In the genomic region with DNA sequence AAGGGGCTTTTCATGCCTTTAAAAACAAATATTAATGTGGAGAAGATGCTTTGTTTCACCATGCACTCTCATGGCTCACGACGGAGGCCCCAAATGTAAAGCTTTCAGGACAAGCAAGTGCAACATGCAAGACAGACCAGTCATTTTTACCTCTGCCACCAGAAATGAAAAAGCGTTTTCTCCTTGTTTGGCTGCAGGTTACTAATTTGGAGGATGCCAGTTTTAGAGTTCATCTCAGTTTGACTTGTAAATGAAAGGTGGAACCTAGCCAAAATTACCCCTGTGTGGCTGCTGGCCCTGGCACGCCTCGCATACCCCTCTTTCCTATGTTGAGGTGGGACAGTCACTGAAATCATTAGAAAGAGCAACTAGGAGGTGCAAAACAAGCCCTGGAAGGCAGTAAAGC, we compare ENCODE assay signal across 11 cellular contexts.
DNase-seq lines count a peak whose midpoint lies in the region; ATAC-seq and TF ChIP-seq lines count a peak whose summit lies in the region.
"Had no signal": no experiment of that assay in that cellular context is flagged by ENCODE, and none has a peak within 500 bp of the region (broad histone marks: within the 10 kb centered on the region; RNA-seq: fewer than 3 reads in every experiment).

No MANE protein-coding gene starts in this region.

- H3K4me3 Mint-ChIP-seq in activated CD4-positive, alpha-beta T cell treated with anti-CD3 and anti-CD28 coated beads, Interleukin-2, amount 10 ng/mL, durations not matched to agents 24 days and 14 days = no peak overlapping the region

- H3K18ac ChIP-seq in neuronal stem cell (ENCODE audit: low read length) = no peak overlapping the region

- no peak overlapping the region for H3K9ac ChIP-seq in neuronal stem cell (ENCODE audit: low read depth, low read length, poor library complexity)

- H4K91ac ChIP-seq in neuronal stem cell (ENCODE audit: low read depth, low read length, poor library complexity) = no peak overlapping the region

- H3K27ac Mint-ChIP-seq in activated CD4-positive, alpha-beta T cell treated with anti-CD3 and anti-CD28 coated beads, Interleukin-2, amount 10 ng/mL, durations not matched to agents 24 days and 14 days = peak overlapping the region; percentile 29

- H2BK120ac ChIP-seq in neuronal stem cell (ENCODE audit: low read depth, low read length) = no peak overlapping the region

- no peak overlapping the region for H3K14ac ChIP-seq in neuronal stem cell (ENCODE audit: low read length)

- H3K9me3 ChIP-seq in neuronal stem cell (replicated peaks in 1 of 2; ENCODE audit: control insufficient read depth in 2 of 2, insufficient read depth in 1 of 2, low read depth in 1 of 2, low read length in 2 of 2) (no peaks in the 10 kb centered on the region), psoas muscle (no peaks in the 10 kb centered on the region)

- no peak overlapping the region for H4K8ac ChIP-seq in neuronal stem cell (ENCODE audit: low read depth, low read length)

- H3K36me3 ChIP-seq in neuronal stem cell (replicated peaks in 1 of 2; ENCODE audit: control insufficient read depth in 2 of 2, insufficient read depth in 2 of 2, low read length in 2 of 2) (no peaks in the 10 kb centered on the region), psoas muscle (ENCODE audit: insufficient read depth in 1 of 2, low read depth in 1 of 2) (no peaks in the 10 kb centered on the region)

- H3K4me3 ChIP-seq in neuronal stem cell (ENCODE audit: low read length in 2 of 2) (no peak overlapping the region), psoas muscle (no peak overlapping the region)

- no peaks in the 10 kb centered on the region for H3K27me3 Mint-ChIP-seq in activated CD4-positive, alpha-beta T cell treated with anti-CD3 and anti-CD28 coated beads, Interleukin-2, amount 10 ng/mL, durations not matched to agents 24 days and 14 days

- peaks cover 16 to 25% of the 10 kb centered on the region in 2 donors for H3K4me1 ChIP-seq in neuronal stem cell (ENCODE audit: control insufficient read depth in 2 of 2, insufficient read depth in 1 of 2, low read depth in 1 of 2, low read length in 2 of 2)
- H3K4me1 ChIP-seq in psoas muscle = peaks cover 47% of the 10 kb centered on the region

- no peaks in the 10 kb centered on the region for H3K79me1 ChIP-seq in neuronal stem cell (ENCODE audit: low read depth, low read length)

- H3K4me2 ChIP-seq in neuronal stem cell (ENCODE audit: insufficient read depth, low read length, poor library complexity, severe bottlenecking) = no peak overlapping the region

- no peak overlapping the region for H3K4ac ChIP-seq in neuronal stem cell (ENCODE audit: low read length)

- H3K36me3 Mint-ChIP-seq in activated CD4-positive, alpha-beta T cell treated with anti-CD3 and anti-CD28 coated beads, Interleukin-2, amount 10 ng/mL, durations not matched to agents 24 days and 14 days (ENCODE audit: low read depth) = peaks cover 38% of the 10 kb centered on the region

- H3K27me3 ChIP-seq in neuronal stem cell (ENCODE audit: control insufficient read depth in 3 of 3, insufficient read depth in 3 of 3, low read depth in 1 of 3, low read length in 3 of 3) (no peaks in the 10 kb centered on the region), psoas muscle (ENCODE audit: insufficient read depth in 3 of 3, low read length in 2 of 3) (no peaks in the 10 kb centered on the region)

- WGBS in neuronal stem cell (ENCODE audit: extremely low coverage in 2 of 2, insufficient read length in 2 of 2, insufficient replicate concordance in 1 of 2), 2 donors = no CpG with 5 or more reads among the region's 5 CpGs
- WGBS in psoas muscle, 3 donors = 80 to 87% (median 84%) methylated on average over 5 of the region's 5 CpGs

- H2BK15ac ChIP-seq in neuronal stem cell (ENCODE audit: low read length) = no peak overlapping the region

- H2BK12ac ChIP-seq in neuronal stem cell (ENCODE audit: low read length) = no peak overlapping the region

- intact Hi-C loops in activated CD4-positive, alpha-beta T cell treated with anti-CD3 and anti-CD28 coated beads, Interleukin-2, amount 10 ng/mL, durations not matched to agents 24 days and 14 days (cut with micrococcal nuclease) = no loop called here
- intact Hi-C loops in psoas muscle (cut with DNase I) = loop anchor here in 1 of 2 donors (2.0 to 5.0 kb wide), 2 partner anchors 16 to 76 kb away; no protein-coding TSS in a partner anchor

- no peak for DNase-seq in activated CD4-positive, alpha-beta T cell treated with anti-CD3 and anti-CD28 coated beads, Interleukin-2, amount 10 ng/mL, durations not matched to agents 24 days and 14 days
- DNase-seq in activated CD4-positive, alpha-beta T cell treated with anti-CD3 and anti-CD28 coated beads, Interleukin-2, amount 50 U/mL, for 4 hours = no peak
- no peak for DNase-seq in neuronal stem cell (ENCODE audit: low spot score)
- DNase-seq in inferior parietal cortex (ENCODE audit: extremely low spot score) = no peak
- DNase-seq in psoas muscle = no peak
- DNase-seq in DMS 273 treated with DMSO at 0.1 percent for 48 hours (lab: John Stamatoyannopoulos, UW) = no peak
- DNase-seq: IMR-90, NCI-H446 had no signal

- no peak overlapping the region for H2BK5ac ChIP-seq in neuronal stem cell (ENCODE audit: low read length)

- H3K4me1 Mint-ChIP-seq in activated CD4-positive, alpha-beta T cell treated with anti-CD3 and anti-CD28 coated beads, Interleukin-2, amount 10 ng/mL, durations not matched to agents 24 days and 14 days = peaks cover 27% of the 10 kb centered on the region

- H2AFZ ChIP-seq in neuronal stem cell (ENCODE audit: low read length) = peak overlapping the region; percentile 72

- ATAC-seq in GM21423 (IDR thresholded peaks at IDR 0.05; ENCODE audit: unreplicated experiment) (peak; percentile 44), HG03196 (IDR thresholded peaks at IDR 0.05; ENCODE audit: unreplicated experiment) (peak; percentile 51), psoas muscle (no peak)
- ATAC-seq: left lobe of liver had no signal

- no peak overlapping the region for H3K27ac ChIP-seq in neuronal stem cell (replicated peaks; ENCODE audit: low read length)
- no peak overlapping the region for H3K27ac ChIP-seq in psoas muscle

- no peak overlapping the region for H3K23ac ChIP-seq in neuronal stem cell (ENCODE audit: low read depth, low read length, poor library complexity)

- no peaks in the 10 kb centered on the region for H3K9me3 Mint-ChIP-seq in activated CD4-positive, alpha-beta T cell treated with anti-CD3 and anti-CD28 coated beads, Interleukin-2, amount 10 ng/mL, durations not matched to agents 24 days and 14 days

- no peak for TF ChIP-seq CTCF in psoas muscle (IDR thresholded peaks at IDR 0.05)

- no peak overlapping the region for H2AK5ac ChIP-seq in neuronal stem cell (ENCODE audit: low read depth, low read length)

Comparison
In these comparisons a context has a peak if more than half of its experiments do, and no peak if none do; other contexts are left out.
1. ATAC-seq: peak in GM21423 (single experiment) and HG03196 (single experiment); none in psoas muscle (0 of 4).